ENCODE assay signal across 8 cellular contexts in genomic region chr4:56388311-56388710, GRCh38. TPM values are rescaled to one million over a fixed set of nuclear protein-coding genes. Genes with fewer than 3 reads are reported as not detected.
DNase-seq lines count a peak whose midpoint lies in the region; TF ChIP-seq lines count a peak whose summit lies in the region.

No MANE protein-coding gene starts in this region.

- no peak for TF ChIP-seq CTCF in fibroblast of mammary gland (conservative IDR thresholded peaks at IDR 0.05; ENCODE audit: control insufficient read depth, insufficient read depth, low read depth, low read length)

- H3K4me3 ChIP-seq in GM23248 (peak overlapping the region; percentile 95), SJCRH30 (peak overlapping the region; percentile 73), fibroblast of mammary gland (ENCODE audit: control insufficient read depth, low read depth, low read length) (peak overlapping the region; percentile 76), skeletal muscle tissue (ENCODE audit: low read length in 3 of 3) (peak overlapping the region; percentile 85 to 99 (median 93))

- H3K9me2 ChIP-seq in GM23248 (ENCODE audit: insufficient read depth) = no peaks in the 10 kb centered on the region

- peak overlapping the region; percentile 98 for H3K9ac ChIP-seq in GM23248
- H3K9ac ChIP-seq in skeletal muscle tissue (ENCODE audit: low read depth in 1 of 3, low read length in 3 of 3) = peak overlapping the region; percentile 91 to 98 (median 95)

- H3K36me3 ChIP-seq in GM23248 (ENCODE audit: low read depth) (no peaks in the 10 kb centered on the region), SJCRH30 (peaks cover 11% of the 10 kb centered on the region), skeletal muscle tissue (ENCODE audit: control insufficient read depth in 3 of 3, insufficient read depth in 3 of 3, low read length in 3 of 3) (peaks cover 0 to 5% (median 2%) of the 10 kb centered on the region in 3 donors)

- H3K4me1 ChIP-seq in GM23248 (ENCODE audit: insufficient read depth) (peaks cover 15% of the 10 kb centered on the region), SJCRH30 (peaks cover 11% of the 10 kb centered on the region; the same call in 1 of the 2 replicates), skeletal muscle tissue (ENCODE audit: control insufficient read depth in 3 of 3, insufficient read depth in 3 of 3, low read length in 3 of 3) (peaks cover 8 to 13% (median 12%) of the 10 kb centered on the region in 3 donors)

- H3K9me3 ChIP-seq in GM23248 (ENCODE audit: low read depth) (no peaks in the 10 kb centered on the region), SJCRH30 (replicated peaks) (no peaks in the 10 kb centered on the region), skeletal muscle tissue (ENCODE audit: control insufficient read depth in 3 of 3, low read length in 3 of 3) (no peaks in the 10 kb centered on the region)

- no peaks in the 10 kb centered on the region for H4K20me1 ChIP-seq in GM23248 (ENCODE audit: insufficient read depth)

- in situ Hi-C loops in GM23248 (cut with MboI) = no loop called here

- peaks cover 67% of the 10 kb centered on the region for H3K79me2 ChIP-seq in GM23248 (ENCODE audit: insufficient read depth)

- peak overlapping the region; percentile 92 for H2AFZ ChIP-seq in GM23248

- H3K4me2 ChIP-seq in GM23248 (ENCODE audit: unreplicated experiment) = peak overlapping the region; percentile 94

- peak overlapping the region; percentile 97 for H3K27ac ChIP-seq in GM23248
- no peak overlapping the region; the same call in 1 of the 2 replicates for H3K27ac ChIP-seq in SJCRH30
- peak overlapping the region; percentile 94 for H3K27ac ChIP-seq in skeletal muscle tissue (ENCODE audit: low read depth, low read length)

- H3K27me3 ChIP-seq in GM23248 (replicated peaks; ENCODE audit: insufficient read depth) = no peaks in the 10 kb centered on the region
- no peaks in the 10 kb centered on the region for H3K27me3 ChIP-seq in SJCRH30
- no peaks in the 10 kb centered on the region for H3K27me3 ChIP-seq in skeletal muscle tissue (ENCODE audit: control insufficient read depth in 3 of 3, insufficient read depth in 3 of 3, low read length in 3 of 3)

- 6 to 12% methylated on average over 6 of the region's 6 CpGs for WGBS in GM23248 (ENCODE audit: low coverage in 1 of 2, low lambda C conversion rate in 2 of 2, missing lambda C conversion rate in 2 of 2), 2 experiments

- peaks cover 13% of the 10 kb centered on the region; the same call in 1 of the 2 replicates for H3F3A ChIP-seq in GM23248 (ENCODE audit: insufficient read depth)

- DNase-seq in GM23248 (peak; percentile 39), SJCRH30 (no peak), fibroblast of mammary gland (ENCODE audit: low read depth) (peak; percentile 15), hypothalamus (lab: John Stamatoyannopoulos, UW) (no peak), COLO668 (lab: John Stamatoyannopoulos, UW; ENCODE audit: unreplicated experiment) (no peak), activated gamma-delta T cell treated with Interleukin-2 at 50 U/mL for 16 hours (no peak), occipital lobe (lab: John Stamatoyannopoulos, UW) (no peak)

RNA-seq across cellular contexts. Expression of gene AASDH, which starts 1.0 kb away (rescaled TPM):
- 8.6 and 16.5 TPM in 2 replicates for total RNA-seq in GM23248 (2014; rRNA removed; shearing (Covaris generic))
- 11.5 and 14.5 TPM in 2 replicates for polyA plus RNA-seq in GM23248 (2016; fragmentation: Nextera tagmentation; extraction: Ambion mirVana)
- total RNA-seq in SJCRH30 (2014; rRNA removed; shearing (Covaris generic)) = 13.2 and 21.0 TPM in 2 replicates
- total RNA-seq in skeletal muscle tissue (20.4 TPM), occipital lobe (41.8 TPM)

RNA-seq across cellular contexts. Expression of gene PPAT, which starts 47.1 kb away (rescaled TPM):
- 8.5 and 19.1 TPM in 2 replicates for total RNA-seq in GM23248 (2014; rRNA removed; shearing (Covaris generic))
- 8.0 and 8.6 TPM in 2 replicates for polyA plus RNA-seq in GM23248 (2016; fragmentation: Nextera tagmentation; extraction: Ambion mirVana)
- total RNA-seq in SJCRH30 (2014; rRNA removed; shearing (Covaris generic)) = 93.5 and 97.1 TPM in 2 replicates
- 9.4 TPM for total RNA-seq in skeletal muscle tissue
- 34.9 TPM for total RNA-seq in occipital lobe

RNA-seq across cellular contexts. Expression of gene PAICS, which starts 47.7 kb away (rescaled TPM):
- total RNA-seq in GM23248 (2014; rRNA removed; shearing (Covaris generic)) = 40.2 and 42.4 TPM in 2 replicates
- 80.2 and 82.2 TPM in 2 replicates for polyA plus RNA-seq in GM23248 (2016; fragmentation: Nextera tagmentation; extraction: Ambion mirVana)
- total RNA-seq in SJCRH30 (2014; rRNA removed; shearing (Covaris generic)) = 326 and 334 TPM in 2 replicates
- total RNA-seq in skeletal muscle tissue (7.8 TPM), occipital lobe (14.0 TPM)

Comparison
In these comparisons a context has a peak if more than half of its experiments do, and no peak if none do; other contexts are left out.
1. DNase-seq: peak in GM23248 (single experiment) and fibroblast of mammary gland (single experiment); none in SJCRH30 (0 of 2), hypothalamus (0 of 51), COLO668 (single experiment), activated gamma-delta T cell treated with Interleukin-2 at 50 U/mL for 16 hours (single experiment) and occipital lobe (single experiment).
2. Peak in every context shown above with its lines, with median percentiles within 50 percentile points of each other: H3K4me3 ChIP-seq.